ENCODE assay signal across 22 cellular contexts in the genomic region with DNA sequence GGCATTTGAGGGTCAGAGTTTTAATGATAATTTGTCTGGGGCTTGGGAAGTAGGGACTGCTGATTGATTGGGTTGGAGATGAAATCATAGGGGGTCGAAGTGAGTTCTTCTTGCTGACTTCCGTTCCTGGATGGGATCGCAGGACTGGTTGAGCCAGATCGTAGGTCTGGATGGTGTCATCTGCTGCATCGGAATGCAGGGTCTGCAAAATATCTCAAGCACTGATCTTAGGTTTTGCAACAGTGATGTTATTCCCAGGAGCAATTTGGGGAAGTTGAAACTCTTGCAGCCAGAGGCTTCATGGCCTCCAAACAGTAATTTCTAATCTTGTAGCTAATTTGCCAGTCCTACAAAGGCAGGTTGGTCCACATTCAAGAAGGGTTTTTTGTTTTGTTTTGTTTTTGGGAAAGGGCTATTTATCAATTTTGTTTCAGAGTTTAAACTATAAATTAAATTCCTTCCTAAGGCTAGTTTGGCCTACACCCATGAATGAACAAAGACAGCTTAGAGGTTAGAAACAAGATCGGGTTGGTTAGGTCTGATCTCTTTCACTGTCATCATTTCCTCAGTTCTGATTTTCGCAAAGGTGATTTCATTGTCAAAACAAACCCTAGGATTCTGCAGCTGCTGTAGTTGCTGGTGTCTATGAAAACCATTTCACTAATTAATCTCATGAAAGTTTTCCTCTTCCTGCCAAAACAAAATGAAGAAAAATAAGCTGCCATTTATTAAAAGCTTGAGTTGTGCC.
DNase-seq lines count a peak whose midpoint lies in the region; ATAC-seq, FAIRE-seq and TF ChIP-seq lines count a peak whose summit lies in the region.
"Had no signal": no experiment of that assay in that cellular context is flagged by ENCODE, and none has a peak within 500 bp of the region (broad histone marks: within the 10 kb centered on the region; RNA-seq: fewer than 3 reads in every experiment).

No MANE protein-coding gene starts in this region.

- no peaks in the 10 kb centered on the region for H3K9me3 Mint-ChIP-seq in naive thymus-derived CD8-positive, alpha-beta T cell

- no peak overlapping the region for H3K18ac ChIP-seq in mesendoderm (ENCODE audit: low read length)

- 17% methylated on average over 7 of the region's 7 CpGs for WGBS in mammary epithelial cell (ENCODE audit: low coverage, missing lambda C conversion rate)
- WGBS in GM12878 (ENCODE audit: insufficient coverage, insufficient replicate concordance, low lambda C conversion rate, missing lambda C conversion rate), result 52% methylated on average over 7 of the region's 7 CpGs
- no CpG with 5 or more reads among the region's 7 CpGs for WGBS in mesendoderm (ENCODE audit: extremely low coverage, insufficient coverage, low lambda C conversion rate)

- no peak overlapping the region for H2AFZ ChIP-seq in mammary epithelial cell (ENCODE audit: low read depth, low read length)
- no peak overlapping the region for H2AFZ ChIP-seq in GM12878 (ENCODE audit: control insufficient read depth, low read depth, low read length)

- H2BK5ac ChIP-seq in mesendoderm (ENCODE audit: low read length), result no peak overlapping the region

- no peak for FAIRE-seq in GM12878 (lab: Jason Lieb, UNC)
- FAIRE-seq: A549 had no signal

- H3K4me3 ChIP-seq in breast epithelium (no peak overlapping the region), mammary epithelial cell (replicated peaks in 1 of 3; ENCODE audit: insufficient read depth in 1 of 3, low read depth in 2 of 3, low read length in 3 of 3) (no peak overlapping the region), GM12878 (no peak overlapping the region), mesendoderm (ENCODE audit: low read length) (no peak overlapping the region)
- H3K4me3 ChIP-seq: A549, MG63, SJSA1 had no signal

- intact Hi-C loops in breast epithelium (cut with DNase I; ENCODE audit: low total_unique reads) (no loop called here), mammary epithelial cell (cut with micrococcal nuclease) (no loop called here), GM12878 (cut with micrococcal nuclease; ENCODE audit: unreplicated experiment) (no loop called here), posterior vena cava (cut with DNase I) (no loop called here)

- H4K8ac ChIP-seq in mesendoderm (ENCODE audit: low read depth, low read length), result no peak overlapping the region

- no peaks in the 10 kb centered on the region for H3K36me3 ChIP-seq in breast epithelium
- H3K36me3 ChIP-seq in mammary epithelial cell (ENCODE audit: insufficient read depth, low read length), result no peaks in the 10 kb centered on the region
- no peaks in the 10 kb centered on the region for H3K36me3 ChIP-seq in GM12878 (ENCODE audit: control insufficient read depth in 2 of 2, insufficient read depth in 2 of 2, low read length in 1 of 2)
- H3K36me3 ChIP-seq in mesendoderm (ENCODE audit: control insufficient read depth, insufficient read depth, low read length), result no peaks in the 10 kb centered on the region
- H3K36me3 ChIP-seq: MG63, SJSA1 had no signal

- H3K79me2 ChIP-seq in mammary epithelial cell (ENCODE audit: insufficient read depth, low read length) (no peaks in the 10 kb centered on the region), GM12878 (ENCODE audit: control insufficient read depth, insufficient read depth, low read length) (no peaks in the 10 kb centered on the region), mesendoderm (ENCODE audit: control insufficient read depth, insufficient read depth, low read length) (no peaks in the 10 kb centered on the region)

- H3K4me2 ChIP-seq in mammary epithelial cell (ENCODE audit: insufficient read depth, low read depth, low read length) (no peak overlapping the region), GM12878 (ENCODE audit: control insufficient read depth, insufficient read depth) (no peak overlapping the region), mesendoderm (ENCODE audit: low read length) (no peak overlapping the region)
- H3K4me2 ChIP-seq: A549 had no signal

- no peak for DNase-seq in breast epithelium (ENCODE audit: low spot score in 2 of 2)
- no peak for DNase-seq in mammary epithelial cell
- no peak for DNase-seq in GM12878 (ENCODE audit: low read depth, low spot score)
- peak; percentile 33 for DNase-seq in mesendoderm
- no peak for DNase-seq in putamen (ENCODE audit: low spot score)
- DNase-seq in posterior vena cava (ENCODE audit: low spot score), result no peak
- no peak for DNase-seq in naive thymus-derived CD8-positive, alpha-beta T cell
- DNase-seq: C1 segment of cervical spinal cord; DMS 273 treated with DMSO at 0.1 percent for 48 hours; GF-D8; H9; Karpas-422; MG63; NCI-H1417; NCI-H1930; NCI-H69; NK-92 treated with Interleukin-12 subunit alpha and Interleukin-12 subunit beta, amount 100 ng/mL, for 24 hours; PC-3 had no signal

- no peak overlapping the region for H2BK15ac ChIP-seq in mesendoderm (replicated peaks; ENCODE audit: low read depth)

- H4K5ac ChIP-seq in mesendoderm (ENCODE audit: low read length), result no peak overlapping the region

- H3K56ac ChIP-seq in mesendoderm (ENCODE audit: low read length), result no peak overlapping the region

- H3K27ac Mint-ChIP-seq in naive thymus-derived CD8-positive, alpha-beta T cell, result no peak overlapping the region

- SMC1A ChIA-PET in GM12878 (lab: Charles Lee; ENCODE audit: uncharacterized antibody, unreplicated experiment), result no interaction called here

- H3K4me3 Mint-ChIP-seq in naive thymus-derived CD8-positive, alpha-beta T cell, result no peak overlapping the region
- H3K4me3 Mint-ChIP-seq: H9 had no signal

- H3K9me3 ChIP-seq in breast epithelium (no peaks in the 10 kb centered on the region), mammary epithelial cell (replicated peaks; ENCODE audit: insufficient read depth, low read length) (no peaks in the 10 kb centered on the region), GM12878 (replicated peaks; ENCODE audit: control insufficient read depth, insufficient read depth, low read length) (no peaks in the 10 kb centered on the region)
- H3K9me3 ChIP-seq: A549, MG63, SJSA1 had no signal

- no peak overlapping the region for H2AK5ac ChIP-seq in mesendoderm (ENCODE audit: low read length)

- H4K20me1 ChIP-seq in mammary epithelial cell (ENCODE audit: insufficient read depth, low read length), result no peaks in the 10 kb centered on the region
- no peaks in the 10 kb centered on the region for H4K20me1 ChIP-seq in GM12878 (ENCODE audit: control insufficient read depth, insufficient read depth)

- ATAC-seq in GM12878 (peak; percentile 58), HG03342 (IDR thresholded peaks at IDR 0.05; ENCODE audit: unreplicated experiment) (no peak)
- no peak for ATAC-seq in naive thymus-derived CD8-positive, alpha-beta T cell
- ATAC-seq: A549, PC-3 had no signal

- H3K27me3 ChIP-seq in breast epithelium (no peaks in the 10 kb centered on the region), mammary epithelial cell (ENCODE audit: insufficient read depth, low read length) (no peaks in the 10 kb centered on the region), GM12878 (replicated peaks in 1 of 2; ENCODE audit: control insufficient read depth in 2 of 2, insufficient read depth in 2 of 2, low read length in 1 of 2) (no peaks in the 10 kb centered on the region; a peak in 1 of 4 replicates), mesendoderm (ENCODE audit: insufficient read depth, low read length, poor library complexity) (no peaks in the 10 kb centered on the region)
- H3K27me3 ChIP-seq: SJSA1 had no signal

- POLR2A ChIA-PET in GM12878 (lab: Charles Lee), result no interaction called here
- POLR2A ChIA-PET in naive thymus-derived CD8-positive, alpha-beta T cell (lab: Charles Lee), result no interaction called here

- in situ Hi-C loops in mammary epithelial cell (cut with MboI; ENCODE audit: low sequenced_read_pairs in 2 of 2), result no loop called here
- in situ Hi-C loops in GM12878 (cut with MboI), result no loop called here

- CTCF ChIA-PET in mammary epithelial cell (lab: Charles Lee; ENCODE audit: low non-redundant PET) (no interaction called here), GM12878 (lab: Yijun Ruan, JAX) (no interaction called here)

- no peak overlapping the region for H3K23ac ChIP-seq in mesendoderm (ENCODE audit: low read length)

- H2BK120ac ChIP-seq in mesendoderm (ENCODE audit: low read depth, low read length), result no peak overlapping the region

- H3K4ac ChIP-seq in mesendoderm (ENCODE audit: low read depth, low read length), result no peak overlapping the region

- no peak for TF ChIP-seq RAD21 in GM12878 (IDR thresholded peaks at IDR 0.05; ENCODE audit: insufficient read depth, low read depth, low read length)

- H3K4me1 ChIP-seq in breast epithelium, result no peaks in the 10 kb centered on the region
- no peaks in the 10 kb centered on the region for H3K4me1 ChIP-seq in mammary epithelial cell (ENCODE audit: insufficient read depth, low read length)
- H3K4me1 ChIP-seq in GM12878 (ENCODE audit: control insufficient read depth, insufficient read depth, low read length), result no peaks in the 10 kb centered on the region
- H3K4me1 ChIP-seq in mesendoderm (ENCODE audit: control insufficient read depth, low read depth, low read length), result no peaks in the 10 kb centered on the region
- H3K4me1 ChIP-seq: A549, SJSA1 had no signal

- no peaks in the 10 kb centered on the region for H3K36me3 Mint-ChIP-seq in naive thymus-derived CD8-positive, alpha-beta T cell

- TF ChIP-seq CTCF in breast epithelium (IDR thresholded peaks at IDR 0.05) (no peak), mammary epithelial cell (conservative IDR thresholded peaks at IDR 0.05 in 1 of 2, IDR thresholded peaks at IDR 0.05 in 1 of 2; ENCODE audit: extremely low read depth in 1 of 2, insufficient read depth in 1 of 2, low read depth in 1 of 2, low read length in 2 of 2) (no peak), GM12878 (IDR thresholded peaks at IDR 0.05 in 2 of 3, conservative IDR thresholded peaks at IDR 0.05 in 1 of 3; ENCODE audit: control insufficient read depth in 2 of 3, extremely low read depth in 1 of 3, insufficient read depth in 1 of 3, low read depth in 3 of 3, low read length in 3 of 3) (no peak)

- peak overlapping the region; percentile 8 to 35 for H3K27ac ChIP-seq in breast epithelium
- H3K27ac ChIP-seq in mammary epithelial cell (ENCODE audit: insufficient read depth, low read depth, low read length), result no peak overlapping the region
- H3K27ac ChIP-seq in GM12878 (ENCODE audit: control insufficient read depth, insufficient read depth), result no peak overlapping the region
- H3K27ac ChIP-seq in mesendoderm (ENCODE audit: low read depth, low read length), result no peak overlapping the region
- H3K27ac ChIP-seq: A549, RWPE1, SJSA1 had no signal

- no peaks in the 10 kb centered on the region for H3K27me3 Mint-ChIP-seq in naive thymus-derived CD8-positive, alpha-beta T cell

- H3K4me1 Mint-ChIP-seq in naive thymus-derived CD8-positive, alpha-beta T cell, result no peaks in the 10 kb centered on the region

- BruUV-seq in mammary epithelial cell (replicated peaks; lab: Mats Ljungman, UMichigan) (no TSS peak), GM12878 (replicated peaks; lab: Mats Ljungman, UMichigan) (no TSS peak)

- H3K9ac ChIP-seq in mammary epithelial cell (ENCODE audit: insufficient read depth, low read length) (no peak overlapping the region), GM12878 (ENCODE audit: control insufficient read depth, insufficient read depth, low read length) (no peak overlapping the region), mesendoderm (ENCODE audit: low read length) (no peak overlapping the region)

- RAD21 ChIA-PET in GM12878 (lab: Charles Lee; ENCODE audit: unreplicated experiment), result no interaction called here

- dilution Hi-C loops in mammary epithelial cell (cut with HindIII; ENCODE audit: low sequenced_read_pairs), result no loop called here

- TF ChIP-seq POLR2A in breast epithelium (IDR thresholded peaks at IDR 0.05) (no peak), GM12878 (IDR thresholded peaks at IDR 0.05; ENCODE audit: low read depth, low read length) (no peak)

- TF ChIP-seq EP300 in GM12878 (IDR thresholded peaks at IDR 0.05; ENCODE audit: borderline replicate concordance in 1 of 2, control insufficient read depth in 1 of 2, low read depth in 2 of 2, low read length in 2 of 2), result no peak

- no peaks in the 10 kb centered on the region for H3K79me1 ChIP-seq in mesendoderm (ENCODE audit: low read length)

Comparison
In these comparisons a context has a peak if more than half of its experiments do, and no peak if none do; other contexts are left out.
1. H3K27ac ChIP-seq: peak in breast epithelium (2 of 2); none in mammary epithelial cell (single experiment), GM12878 (single experiment) and mesendoderm (single experiment).